In genomic region chr11:17129003-17129402, GRCh38 we compare ENCODE assay signal across 27 cellular contexts. TPM values are rescaled to one million over a fixed set of nuclear protein-coding genes. Genes with fewer than 3 reads are reported as not detected.
DNase-seq lines count a peak whose midpoint lies in the region; ATAC-seq and TF ChIP-seq lines count a peak whose summit lies in the region.
"Had no signal": no experiment of that assay in that cellular context is flagged by ENCODE, and none has a peak within 500 bp of the region (broad histone marks: within the 10 kb centered on the region; RNA-seq: fewer than 3 reads in every experiment).

No MANE protein-coding gene starts in this region.

- H3K9me3 ChIP-seq in tibial artery = no peaks in the 10 kb centered on the region
- no peaks in the 10 kb centered on the region for H3K9me3 ChIP-seq in effector memory CD4-positive, alpha-beta T cell (ENCODE audit: control insufficient read depth, low read length)
- H3K9me3 ChIP-seq: lower lobe of right lung, mucosa of descending colon, SJCRH30, testis, uterus had no signal

- no peak overlapping the region for H3K27ac ChIP-seq in tibial artery
- no peak overlapping the region for H3K27ac ChIP-seq in effector memory CD4-positive, alpha-beta T cell (ENCODE audit: insufficient read depth, low read length, poor library complexity, severe bottlenecking)
- H3K27ac ChIP-seq: KMS-11, lower lobe of right lung, SJCRH30, testis, uterus had no signal

- H3K27me3 ChIP-seq in tibial artery = no peaks in the 10 kb centered on the region
- no peaks in the 10 kb centered on the region for H3K27me3 ChIP-seq in effector memory CD4-positive, alpha-beta T cell (replicated peaks; ENCODE audit: control insufficient read depth, insufficient read depth, low read length, poor library complexity, severe bottlenecking)
- H3K27me3 ChIP-seq: SJCRH30, testis, uterus had no signal

- no peak for TF ChIP-seq CTCF in fibroblast of pulmonary artery (IDR thresholded peaks at IDR 0.05; ENCODE audit: low read length, missing control alignments)
- no peak for TF ChIP-seq CTCF in tibial artery (IDR thresholded peaks at IDR 0.05)

- peak; percentile 49 for DNase-seq in ELR (ENCODE audit: low read depth)
- DNase-seq in LHCN-M2 (ENCODE audit: low read depth) = peak; percentile 15
- peak; percentile 32 for DNase-seq in astrocyte of the hippocampus (ENCODE audit: low read depth, low spot score)
- peak; percentile 18 for DNase-seq in fibroblast of pulmonary artery (ENCODE audit: low read depth)
- DNase-seq in activated CD4-positive, CD25-positive, alpha-beta regulatory T cell (lab: John Stamatoyannopoulos, UW) = no peak
- DNase-seq in tibial artery = no peak
- no peak for DNase-seq in effector memory CD4-positive, alpha-beta T cell
- DNase-seq: activated CD4-positive, alpha-beta T cell treated with anti-CD3 and anti-CD28 coated beads, Interleukin-2, amount 50 U/mL, for 4 hours; activated naive CD4-positive, alpha-beta T cell treated with anti-CD3 and anti-CD28 coated beads, Interleukin-2, amount 10 ng/mL, durations not matched to agents 7 days and 5 days; amygdala; cerebellar nuclear complex; H9; kidney glomerular epithelial cell; lower lobe of right lung; mucosa of descending colon; NCI-H1092; NCI-H187 treated with DMSO at 0.1 percent for 48 hours; NCI-H526; NK-92 treated with Interleukin-12 subunit alpha and Interleukin-12 subunit beta, amount 100 ng/mL, for 24 hours; SJCRH30; stimulated activated naive CD8-positive, alpha-beta T cell treated with anti-CD3 and anti-CD28 coated beads, Interleukin-15, Interleukin-2, amounts not matched to agents 100 U/mL and 50 U/mL, for 24 hours; testis; uterus had no signal

- intact Hi-C loops in tibial artery (cut with DNase I; ENCODE audit: low total_unique reads) = no loop called here

- ATAC-seq in HG03108 (IDR thresholded peaks at IDR 0.05; ENCODE audit: unreplicated experiment) = no peak
- ATAC-seq: lower lobe of right lung; mucosa of descending colon; natural killer cell treated with Interleukin-12 subunit alpha and Interleukin-12 subunit beta and Interleukin-15 and Interleukin-18, amount 100 ng/mL, for 72 hours; Panc1; stimulated activated naive CD8-positive, alpha-beta T cell treated with anti-CD3 and anti-CD28 coated beads, Interleukin-15, Interleukin-2, amounts not matched to agents 100 U/mL and 50 U/mL, for 24 hours had no signal

- H3K36me3 ChIP-seq in tibial artery = peaks cover 44 to 68% (median 61%) of the 10 kb centered on the region in 3 donors
- peaks cover 8% of the 10 kb centered on the region for H3K36me3 ChIP-seq in effector memory CD4-positive, alpha-beta T cell (ENCODE audit: control insufficient read depth, insufficient read depth, low read length)
- H3K36me3 ChIP-seq: uterus had no signal

- H3K4me3 ChIP-seq in fibroblast of pulmonary artery (replicated peaks; ENCODE audit: low read depth, low read length) (no peak overlapping the region), tibial artery (no peak overlapping the region)
- H3K4me3 ChIP-seq in effector memory CD4-positive, alpha-beta T cell (ENCODE audit: insufficient read depth, low read depth, low read length, poor library complexity, severe bottlenecking) = no peak overlapping the region
- H3K4me3 ChIP-seq: lower lobe of right lung, mucosa of descending colon, SJCRH30, testis, uterus had no signal

- no peaks in the 10 kb centered on the region for H3K4me1 ChIP-seq in tibial artery
- H3K4me1 ChIP-seq in effector memory CD4-positive, alpha-beta T cell (ENCODE audit: control insufficient read depth, insufficient read depth, low read length, poor library complexity, severe bottlenecking) = no peaks in the 10 kb centered on the region
- H3K4me1 ChIP-seq: lower lobe of right lung, SJCRH30, testis, uterus had no signal

RNA-seq across cellular contexts. Expression of gene RPS13, which starts 51.5 kb away (rescaled TPM):
- total RNA-seq in LHCN-M2 (2014; rRNA removed) = 674 and 904 TPM in 2 replicates
- 1,432 TPM for polyA plus RNA-seq in LHCN-M2 (2012)

Comparison
In these comparisons a context has a peak if more than half of its experiments do, and no peak if none do; other contexts are left out.
1. DNase-seq: peak in ELR (single experiment), LHCN-M2 (single experiment), astrocyte of the hippocampus (single experiment) and fibroblast of pulmonary artery (single experiment); none in activated CD4-positive, CD25-positive, alpha-beta regulatory T cell (0 of 4), tibial artery (0 of 2) and effector memory CD4-positive, alpha-beta T cell (0 of 3).